1 cellular context compared by ENCODE assay signal in genomic region chr17:39668141-39668924, GRCh38.
TF ChIP-seq lines count a peak whose summit lies in the region.

TSS of gene PNMT (plus strand) at chr17:39668453. CDS start at chr17:39668476, 23 bp downstream.

TF ChIP-seq in HepG2, 621 proteins besides CTCF, POLR2A, EP300 and RAD21 (continued from another document and continues in another):
- TF ChIP-seq ZBTB44 (CRISPR knock-in tag; IDR thresholded peaks at IDR 0.05), result no peak
- TF ChIP-seq ZNF281 (CRISPR knock-in tag; IDR thresholded peaks at IDR 0.05; ENCODE audit: borderline replicate concordance), result peak; percentile 12; the same call in 1 of the 2 replicates
- no peak for TF ChIP-seq RARG (CRISPR knock-in tag; IDR thresholded peaks at IDR 0.05; ENCODE audit: low read depth)
- no peak for TF ChIP-seq THYN1 (CRISPR knock-in tag; IDR thresholded peaks at IDR 0.05; ENCODE audit: borderline replicate concordance, low read depth)
- TF ChIP-seq ZNF235 (CRISPR knock-in tag; IDR thresholded peaks at IDR 0.05; ENCODE audit: borderline replicate concordance), result 0 out of 2 replicates have a peak, but pooled peaks have one; percentile 25
- TF ChIP-seq ZNF276 (CRISPR knock-in tag; IDR thresholded peaks at IDR 0.05; ENCODE audit: low read depth), result no peak; the same call in 1 of the 2 replicates
- 0 out of 2 replicates have a peak, but pooled peaks have one; percentile 43 for TF ChIP-seq ZNF263 (CRISPR knock-in tag; IDR thresholded peaks at IDR 0.05)
- TF ChIP-seq MXD1 (CRISPR knock-in tag; IDR thresholded peaks at IDR 0.05), result no peak
- TF ChIP-seq ZBTB49 (CRISPR knock-in tag; IDR thresholded peaks at IDR 0.05; ENCODE audit: borderline replicate concordance), result 0 out of 2 replicates have a peak, but pooled peaks have one; percentile 59
- no peak for TF ChIP-seq CENPT (CRISPR knock-in tag; IDR thresholded peaks at IDR 0.05; ENCODE audit: low read depth)
- no peak for TF ChIP-seq ZFP37 (CRISPR knock-in tag; IDR thresholded peaks at IDR 0.05; ENCODE audit: borderline replicate concordance)
- peak; percentile 58 for TF ChIP-seq ARID5B (CRISPR knock-in tag; IDR thresholded peaks at IDR 0.05)
- TF ChIP-seq HNF1B (CRISPR knock-in tag; IDR thresholded peaks at IDR 0.05), result peak; percentile 60; the same call in 1 of the 2 replicates
- TF ChIP-seq SMARCC2 (IDR thresholded peaks at IDR 0.05), result no peak
- peak; percentile 77 for TF ChIP-seq TBX2 (CRISPR knock-in tag; IDR thresholded peaks at IDR 0.05; ENCODE audit: borderline replicate concordance)
- no peak for TF ChIP-seq RFX3 (CRISPR knock-in tag; IDR thresholded peaks at IDR 0.05)
- no peak for TF ChIP-seq SOX6 (IDR thresholded peaks at IDR 0.05)
- TF ChIP-seq SOX6 (CRISPR knock-in tag; IDR thresholded peaks at IDR 0.05), result no peak; the same call in 1 of the 2 replicates
- peak; percentile 79; the same call in 1 of the 2 replicates for TF ChIP-seq ZNF607 (CRISPR knock-in tag; IDR thresholded peaks at IDR 0.05; ENCODE audit: borderline replicate concordance)
- TF ChIP-seq MTA3 (CRISPR knock-in tag; IDR thresholded peaks at IDR 0.05), result no peak
- no peak for TF ChIP-seq SIX4 (CRISPR knock-in tag; IDR thresholded peaks at IDR 0.05)
- TF ChIP-seq ETS1 (CRISPR knock-in tag; IDR thresholded peaks at IDR 0.05), result peak; percentile 50; the same call in 1 of the 2 replicates
- peak; percentile 100 for TF ChIP-seq UBTF (CRISPR knock-in tag; IDR thresholded peaks at IDR 0.05)
- peak; percentile 74; the same call in 1 of the 2 replicates for TF ChIP-seq BORCS8-MEF2B (CRISPR knock-in tag; IDR thresholded peaks at IDR 0.05)
- peak; percentile 95; the same call in 1 of the 2 replicates for TF ChIP-seq EED (CRISPR knock-in tag; IDR thresholded peaks at IDR 0.05)
- TF ChIP-seq ZNF460 (CRISPR knock-in tag; IDR thresholded peaks at IDR 0.05; ENCODE audit: borderline replicate concordance), result no peak
- no peak for TF ChIP-seq NFYB (CRISPR knock-in tag; IDR thresholded peaks at IDR 0.05)
- TF ChIP-seq MNT (IDR thresholded peaks at IDR 0.05), result no peak
- TF ChIP-seq ZNF83 (CRISPR knock-in tag; IDR thresholded peaks at IDR 0.05; ENCODE audit: borderline replicate concordance), result peak; percentile 84; the same call in 1 of the 2 replicates
- no peak for TF ChIP-seq CCAR2 (optimal IDR thresholded peaks at IDR 0.05; ENCODE audit: low read depth, low read length)
- TF ChIP-seq SKIL (CRISPR knock-in tag; IDR thresholded peaks at IDR 0.05; ENCODE audit: borderline replicate concordance), result no peak
- peak; percentile 91; the same call in 1 of the 2 replicates for TF ChIP-seq KDM5B (CRISPR knock-in tag; IDR thresholded peaks at IDR 0.05; ENCODE audit: borderline replicate concordance)
